Comparison of ENCODE assay signal across 1 cellular context in the genomic region with DNA sequence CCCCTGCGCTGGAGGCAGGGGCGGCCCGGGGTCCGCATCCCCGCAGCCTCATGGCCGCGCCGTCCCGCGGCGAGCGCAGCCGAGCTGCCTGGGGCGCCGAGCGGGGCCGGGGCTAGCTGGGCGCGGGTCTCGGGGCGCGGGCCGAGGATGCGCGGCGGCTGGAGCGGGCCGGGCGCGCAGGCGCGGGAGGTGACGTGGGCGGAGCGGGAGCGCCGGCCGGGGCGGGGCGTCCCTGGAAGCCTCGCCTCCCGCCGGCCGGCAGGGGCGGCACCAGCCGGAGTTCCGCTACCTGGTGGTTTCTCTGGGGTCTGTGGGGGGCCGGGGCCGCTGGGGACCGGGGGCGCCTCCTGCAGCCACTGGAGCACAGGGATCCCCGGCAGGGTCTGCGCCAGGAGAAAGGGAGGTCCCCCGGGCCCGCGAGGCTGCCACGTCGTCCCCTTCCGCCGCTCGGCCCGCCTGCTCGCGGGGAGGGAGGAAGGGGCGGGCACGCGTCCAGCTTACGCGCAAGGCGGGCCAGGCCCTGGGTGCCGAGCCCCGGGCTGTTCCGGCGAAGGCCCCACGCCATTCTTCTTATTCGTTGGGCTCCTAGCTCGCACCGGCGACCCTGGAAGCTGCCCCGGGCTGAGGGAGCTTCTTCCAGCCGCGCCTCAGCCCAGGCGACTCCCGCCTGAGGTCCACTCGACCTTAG.
TF ChIP-seq lines count a peak whose summit lies in the region.

A gene with protein sequence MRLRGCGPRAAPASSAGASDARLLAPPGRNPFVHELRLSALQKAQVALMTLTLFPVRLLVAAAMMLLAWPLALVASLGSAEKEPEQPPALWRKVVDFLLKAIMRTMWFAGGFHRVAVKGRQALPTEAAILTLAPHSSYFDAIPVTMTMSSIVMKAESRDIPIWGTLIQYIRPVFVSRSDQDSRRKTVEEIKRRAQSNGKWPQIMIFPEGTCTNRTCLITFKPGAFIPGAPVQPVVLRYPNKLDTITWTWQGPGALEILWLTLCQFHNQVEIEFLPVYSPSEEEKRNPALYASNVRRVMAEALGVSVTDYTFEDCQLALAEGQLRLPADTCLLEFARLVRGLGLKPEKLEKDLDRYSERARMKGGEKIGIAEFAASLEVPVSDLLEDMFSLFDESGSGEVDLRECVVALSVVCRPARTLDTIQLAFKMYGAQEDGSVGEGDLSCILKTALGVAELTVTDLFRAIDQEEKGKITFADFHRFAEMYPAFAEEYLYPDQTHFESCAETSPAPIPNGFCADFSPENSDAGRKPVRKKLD (minus strand): TSS at position 168 of the 688 bp plus-strand sequence. CDS start 116 bp downstream, at position 52.

TF ChIP-seq in HEK293, 187 proteins besides CTCF, POLR2A, EP300 and RAD21 (continued from another document and continues in another):
- TF ChIP-seq KLF7 (tag by site-specific recombination; IDR thresholded peaks at IDR 0.05; ENCODE audit: borderline replicate concordance) (no peak), ZFP37 (tag by site-specific recombination; IDR thresholded peaks at IDR 0.05) (no peak), ZNF311 (tag by site-specific recombination; IDR thresholded peaks at IDR 0.05; ENCODE audit: borderline replicate concordance) (no peak), ZNF549 (tag by site-specific recombination; IDR thresholded peaks at IDR 0.05) (no peak), ZNF433 (tag by site-specific recombination; IDR thresholded peaks at IDR 0.05; ENCODE audit: low read depth) (no peak), ZNF776 (tag by site-specific recombination; IDR thresholded peaks at IDR 0.05; ENCODE audit: borderline replicate concordance) (no peak), ZNF561 (tag by site-specific recombination; IDR thresholded peaks at IDR 0.05; ENCODE audit: borderline replicate concordance) (no peak), ZNF138 (tag by site-specific recombination; IDR thresholded peaks at IDR 0.05; ENCODE audit: borderline replicate concordance) (no peak), SCRT2 (tag by site-specific recombination; IDR thresholded peaks at IDR 0.05) (no peak), ZNF791 (tag by site-specific recombination; IDR thresholded peaks at IDR 0.05) (no peak), ZNF202 (tag by site-specific recombination; IDR thresholded peaks at IDR 0.05; ENCODE audit: borderline replicate concordance) (no peak), KLF10 (tag by site-specific recombination; IDR thresholded peaks at IDR 0.05) (no peak), ZNF510 (tag by site-specific recombination; IDR thresholded peaks at IDR 0.05; ENCODE audit: insufficient replicate concordance) (no peak), ZBTB7A (tag by site-specific recombination; IDR thresholded peaks at IDR 0.05; ENCODE audit: low read depth) (no peak), ZNF558 (tag by site-specific recombination; IDR thresholded peaks at IDR 0.05) (no peak), TRIM28 (IDR thresholded peaks at IDR 0.05; ENCODE audit: borderline replicate concordance, low read length) (no peak), ZNF529 (tag by site-specific recombination; IDR thresholded peaks at IDR 0.05; ENCODE audit: insufficient replicate concordance) (no peak), HOXA7 (CRISPR knock-in tag; IDR thresholded peaks at IDR 0.05; ENCODE audit: borderline replicate concordance) (no peak), ZNF560 (tag by site-specific recombination; IDR thresholded peaks at IDR 0.05; ENCODE audit: borderline replicate concordance) (no peak), ZNF426 (tag by site-specific recombination; IDR thresholded peaks at IDR 0.05) (no peak), KLF9 (tag by site-specific recombination; IDR thresholded peaks at IDR 0.05; ENCODE audit: low read depth) (peak; percentile 71), ZNF146 (tag by site-specific recombination; IDR thresholded peaks at IDR 0.05) (no peak), ZNF223 (tag by site-specific recombination; IDR thresholded peaks at IDR 0.05) (no peak), ZNF473 (tag by site-specific recombination; IDR thresholded peaks at IDR 0.05) (no peak), ZNF274 (IDR thresholded peaks at IDR 0.05; ENCODE audit: low read length) (no peak), ZNF274 (tag by site-specific recombination; IDR thresholded peaks at IDR 0.05; ENCODE audit: borderline replicate concordance) (no peak), ZXDB (tag by site-specific recombination; IDR thresholded peaks at IDR 0.05) (peak; percentile 70; the same call in 1 of the 2 replicates), ZNF416 (tag by site-specific recombination; IDR thresholded peaks at IDR 0.05) (no peak), GLIS2 (tag by site-specific recombination; IDR thresholded peaks at IDR 0.05) (peak; percentile 95), SP7 (tag by site-specific recombination; IDR thresholded peaks at IDR 0.05) (peak; percentile 45; the same call in 1 of the 2 replicates)
- TF ChIP-seq, protein P1, sequence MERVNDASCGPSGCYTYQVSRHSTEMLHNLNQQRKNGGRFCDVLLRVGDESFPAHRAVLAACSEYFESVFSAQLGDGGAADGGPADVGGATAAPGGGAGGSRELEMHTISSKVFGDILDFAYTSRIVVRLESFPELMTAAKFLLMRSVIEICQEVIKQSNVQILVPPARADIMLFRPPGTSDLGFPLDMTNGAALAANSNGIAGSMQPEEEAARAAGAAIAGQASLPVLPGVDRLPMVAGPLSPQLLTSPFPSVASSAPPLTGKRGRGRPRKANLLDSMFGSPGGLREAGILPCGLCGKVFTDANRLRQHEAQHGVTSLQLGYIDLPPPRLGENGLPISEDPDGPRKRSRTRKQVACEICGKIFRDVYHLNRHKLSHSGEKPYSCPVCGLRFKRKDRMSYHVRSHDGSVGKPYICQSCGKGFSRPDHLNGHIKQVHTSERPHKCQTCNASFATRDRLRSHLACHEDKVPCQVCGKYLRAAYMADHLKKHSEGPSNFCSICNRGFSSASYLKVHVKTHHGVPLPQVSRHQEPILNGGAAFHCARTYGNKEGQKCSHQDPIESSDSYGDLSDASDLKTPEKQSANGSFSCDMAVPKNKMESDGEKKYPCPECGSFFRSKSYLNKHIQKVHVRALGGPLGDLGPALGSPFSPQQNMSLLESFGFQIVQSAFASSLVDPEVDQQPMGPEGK (tag by site-specific recombination; IDR thresholded peaks at IDR 0.05): peak; percentile 60; the same call in 1 of the 2 replicates
- TF ChIP-seq, protein P2, sequence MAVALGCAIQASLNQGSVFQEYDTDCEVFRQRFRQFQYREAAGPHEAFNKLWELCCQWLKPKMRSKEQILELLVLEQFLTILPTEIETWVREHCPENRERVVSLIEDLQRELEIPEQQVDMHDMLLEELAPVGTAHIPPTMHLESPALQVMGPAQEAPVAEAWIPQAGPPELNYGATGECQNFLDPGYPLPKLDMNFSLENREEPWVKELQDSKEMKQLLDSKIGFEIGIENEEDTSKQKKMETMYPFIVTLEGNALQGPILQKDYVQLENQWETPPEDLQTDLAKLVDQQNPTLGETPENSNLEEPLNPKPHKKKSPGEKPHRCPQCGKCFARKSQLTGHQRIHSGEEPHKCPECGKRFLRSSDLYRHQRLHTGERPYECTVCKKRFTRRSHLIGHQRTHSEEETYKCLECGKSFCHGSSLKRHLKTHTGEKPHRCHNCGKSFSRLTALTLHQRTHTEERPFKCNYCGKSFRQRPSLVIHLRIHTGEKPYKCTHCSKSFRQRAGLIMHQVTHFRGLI (tag by site-specific recombination; IDR thresholded peaks at IDR 0.05): no peak
- TF ChIP-seq, protein P3, sequence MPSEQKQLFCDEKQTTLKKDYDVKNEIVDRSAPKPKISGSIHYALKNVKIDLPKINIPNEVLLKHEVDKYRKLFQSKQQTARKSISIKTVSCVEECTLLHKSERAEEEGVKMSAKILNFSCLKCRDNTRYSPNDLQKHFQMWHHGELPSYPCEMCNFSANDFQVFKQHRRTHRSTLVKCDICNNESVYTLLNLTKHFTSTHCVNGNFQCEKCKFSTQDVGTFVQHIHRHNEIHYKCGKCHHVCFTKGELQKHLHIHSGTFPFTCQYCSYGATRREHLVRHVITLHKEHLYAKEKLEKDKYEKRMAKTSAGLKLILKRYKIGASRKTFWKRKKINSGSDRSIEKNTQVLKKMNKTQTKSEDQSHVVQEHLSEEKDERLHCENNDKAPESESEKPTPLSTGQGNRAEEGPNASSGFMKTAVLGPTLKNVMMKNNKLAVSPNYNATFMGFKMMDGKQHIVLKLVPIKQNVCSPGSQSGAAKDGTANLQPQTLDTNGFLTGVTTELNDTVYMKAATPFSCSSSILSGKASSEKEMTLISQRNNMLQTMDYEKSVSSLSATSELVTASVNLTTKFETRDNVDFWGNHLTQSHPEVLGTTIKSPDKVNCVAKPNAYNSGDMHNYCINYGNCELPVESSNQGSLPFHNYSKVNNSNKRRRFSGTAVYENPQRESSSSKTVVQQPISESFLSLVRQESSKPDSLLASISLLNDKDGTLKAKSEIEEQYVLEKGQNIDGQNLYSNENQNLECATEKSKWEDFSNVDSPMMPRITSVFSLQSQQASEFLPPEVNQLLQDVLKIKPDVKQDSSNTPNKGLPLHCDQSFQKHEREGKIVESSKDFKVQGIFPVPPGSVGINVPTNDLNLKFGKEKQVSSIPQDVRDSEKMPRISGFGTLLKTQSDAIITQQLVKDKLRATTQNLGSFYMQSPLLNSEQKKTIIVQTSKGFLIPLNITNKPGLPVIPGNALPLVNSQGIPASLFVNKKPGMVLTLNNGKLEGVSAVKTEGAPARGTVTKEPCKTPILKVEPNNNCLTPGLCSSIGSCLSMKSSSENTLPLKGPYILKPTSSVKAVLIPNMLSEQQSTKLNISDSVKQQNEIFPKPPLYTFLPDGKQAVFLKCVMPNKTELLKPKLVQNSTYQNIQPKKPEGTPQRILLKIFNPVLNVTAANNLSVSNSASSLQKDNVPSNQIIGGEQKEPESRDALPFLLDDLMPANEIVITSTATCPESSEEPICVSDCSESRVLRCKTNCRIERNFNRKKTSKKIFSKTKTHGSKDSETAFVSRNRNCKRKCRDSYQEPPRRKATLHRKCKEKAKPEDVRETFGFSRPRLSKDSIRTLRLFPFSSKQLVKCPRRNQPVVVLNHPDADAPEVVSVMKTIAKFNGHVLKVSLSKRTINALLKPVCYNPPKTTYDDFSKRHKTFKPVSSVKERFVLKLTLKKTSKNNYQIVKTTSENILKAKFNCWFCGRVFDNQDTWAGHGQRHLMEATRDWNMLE (tag by site-specific recombination; conservative IDR thresholded peaks at IDR 0.05; ENCODE audit: low read depth): no peak
- TF ChIP-seq, protein P4, sequence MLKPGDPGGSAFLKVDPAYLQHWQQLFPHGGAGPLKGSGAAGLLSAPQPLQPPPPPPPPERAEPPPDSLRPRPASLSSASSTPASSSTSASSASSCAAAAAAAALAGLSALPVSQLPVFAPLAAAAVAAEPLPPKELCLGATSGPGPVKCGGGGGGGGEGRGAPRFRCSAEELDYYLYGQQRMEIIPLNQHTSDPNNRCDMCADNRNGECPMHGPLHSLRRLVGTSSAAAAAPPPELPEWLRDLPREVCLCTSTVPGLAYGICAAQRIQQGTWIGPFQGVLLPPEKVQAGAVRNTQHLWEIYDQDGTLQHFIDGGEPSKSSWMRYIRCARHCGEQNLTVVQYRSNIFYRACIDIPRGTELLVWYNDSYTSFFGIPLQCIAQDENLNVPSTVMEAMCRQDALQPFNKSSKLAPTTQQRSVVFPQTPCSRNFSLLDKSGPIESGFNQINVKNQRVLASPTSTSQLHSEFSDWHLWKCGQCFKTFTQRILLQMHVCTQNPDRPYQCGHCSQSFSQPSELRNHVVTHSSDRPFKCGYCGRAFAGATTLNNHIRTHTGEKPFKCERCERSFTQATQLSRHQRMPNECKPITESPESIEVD (tag by site-specific recombination; IDR thresholded peaks at IDR 0.05): no peak
- TF ChIP-seq, protein P5, sequence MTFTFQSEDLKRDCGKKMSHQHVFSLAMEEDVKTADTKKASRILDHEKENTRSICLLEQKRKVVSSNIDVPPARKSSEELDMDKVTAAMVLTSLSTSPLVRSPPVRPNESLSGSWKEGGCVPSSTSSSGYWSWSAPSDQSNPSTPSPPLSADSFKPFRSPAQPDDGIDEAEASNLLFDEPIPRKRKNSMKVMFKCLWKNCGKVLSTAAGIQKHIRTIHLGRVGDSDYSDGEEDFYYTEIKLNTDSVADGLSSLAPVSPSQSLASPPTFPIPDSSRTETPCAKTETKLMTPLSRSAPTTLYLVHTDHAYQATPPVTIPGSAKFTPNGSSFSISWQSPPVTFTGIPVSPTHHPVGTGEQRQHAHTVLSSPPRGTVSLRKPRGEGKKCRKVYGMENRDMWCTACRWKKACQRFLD (tag by site-specific recombination; IDR thresholded peaks at IDR 0.05): peak; percentile 83; the same call in 1 of the 2 replicates
- TF ChIP-seq, protein P6, sequence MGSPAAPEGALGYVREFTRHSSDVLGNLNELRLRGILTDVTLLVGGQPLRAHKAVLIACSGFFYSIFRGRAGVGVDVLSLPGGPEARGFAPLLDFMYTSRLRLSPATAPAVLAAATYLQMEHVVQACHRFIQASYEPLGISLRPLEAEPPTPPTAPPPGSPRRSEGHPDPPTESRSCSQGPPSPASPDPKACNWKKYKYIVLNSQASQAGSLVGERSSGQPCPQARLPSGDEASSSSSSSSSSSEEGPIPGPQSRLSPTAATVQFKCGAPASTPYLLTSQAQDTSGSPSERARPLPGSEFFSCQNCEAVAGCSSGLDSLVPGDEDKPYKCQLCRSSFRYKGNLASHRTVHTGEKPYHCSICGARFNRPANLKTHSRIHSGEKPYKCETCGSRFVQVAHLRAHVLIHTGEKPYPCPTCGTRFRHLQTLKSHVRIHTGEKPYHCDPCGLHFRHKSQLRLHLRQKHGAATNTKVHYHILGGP (tag by site-specific recombination; IDR thresholded peaks at IDR 0.05): no peak
- TF ChIP-seq, protein P7, sequence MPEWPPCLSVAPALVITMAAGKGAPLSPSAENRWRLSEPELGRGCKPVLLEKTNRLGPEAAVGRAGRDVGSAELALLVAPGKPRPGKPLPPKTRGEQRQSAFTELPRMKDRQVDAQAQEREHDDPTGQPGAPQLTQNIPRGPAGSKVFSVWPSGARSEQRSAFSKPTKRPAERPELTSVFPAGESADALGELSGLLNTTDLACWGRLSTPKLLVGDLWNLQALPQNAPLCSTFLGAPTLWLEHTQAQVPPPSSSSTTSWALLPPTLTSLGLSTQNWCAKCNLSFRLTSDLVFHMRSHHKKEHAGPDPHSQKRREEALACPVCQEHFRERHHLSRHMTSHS (tag by site-specific recombination; IDR thresholded peaks at IDR 0.05): no peak
- TF ChIP-seq, protein P8, sequence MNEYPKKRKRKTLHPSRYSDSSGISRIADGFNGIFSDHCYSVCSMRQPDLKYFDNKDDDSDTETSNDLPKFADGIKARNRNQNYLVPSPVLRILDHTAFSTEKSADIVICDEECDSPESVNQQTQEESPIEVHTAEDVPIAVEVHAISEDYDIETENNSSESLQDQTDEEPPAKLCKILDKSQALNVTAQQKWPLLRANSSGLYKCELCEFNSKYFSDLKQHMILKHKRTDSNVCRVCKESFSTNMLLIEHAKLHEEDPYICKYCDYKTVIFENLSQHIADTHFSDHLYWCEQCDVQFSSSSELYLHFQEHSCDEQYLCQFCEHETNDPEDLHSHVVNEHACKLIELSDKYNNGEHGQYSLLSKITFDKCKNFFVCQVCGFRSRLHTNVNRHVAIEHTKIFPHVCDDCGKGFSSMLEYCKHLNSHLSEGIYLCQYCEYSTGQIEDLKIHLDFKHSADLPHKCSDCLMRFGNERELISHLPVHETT (tag by site-specific recombination; IDR thresholded peaks at IDR 0.05): no peak
- TF ChIP-seq, protein P9, sequence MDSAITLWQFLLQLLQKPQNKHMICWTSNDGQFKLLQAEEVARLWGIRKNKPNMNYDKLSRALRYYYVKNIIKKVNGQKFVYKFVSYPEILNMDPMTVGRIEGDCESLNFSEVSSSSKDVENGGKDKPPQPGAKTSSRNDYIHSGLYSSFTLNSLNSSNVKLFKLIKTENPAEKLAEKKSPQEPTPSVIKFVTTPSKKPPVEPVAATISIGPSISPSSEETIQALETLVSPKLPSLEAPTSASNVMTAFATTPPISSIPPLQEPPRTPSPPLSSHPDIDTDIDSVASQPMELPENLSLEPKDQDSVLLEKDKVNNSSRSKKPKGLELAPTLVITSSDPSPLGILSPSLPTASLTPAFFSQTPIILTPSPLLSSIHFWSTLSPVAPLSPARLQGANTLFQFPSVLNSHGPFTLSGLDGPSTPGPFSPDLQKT (IDR thresholded peaks at IDR 0.05; ENCODE audit: borderline replicate concordance, low read depth, low read length): no peak
